24 cellular contexts compared by ENCODE assay signal in genomic region chr7:112965506-112965905, GRCh38.
"Had no signal": no experiment of that assay in that cellular context is flagged by ENCODE, and none has a peak within 500 bp of the region (broad histone marks: within the 10 kb centered on the region; RNA-seq: fewer than 3 reads in every experiment).

No MANE protein-coding gene starts in this region.

- H3K36me3 ChIP-seq: brain microvascular endothelial cell, cardiac muscle cell had no signal

- H3K4me3 ChIP-seq: cardiac muscle cell had no signal

- DNase-seq: activated CD4-positive, alpha-beta T cell treated with anti-CD3 and anti-CD28 coated beads for 4 hours; activated CD8-positive, alpha-beta memory T cell treated with anti-CD3 and anti-CD28 coated beads, Interleukin-2, amount 50 U/mL, for 4 hours; activated CD8-positive, alpha-beta T cell treated with anti-CD3 and anti-CD28 coated beads for 36 hours; activated gamma-delta T cell treated with Interleukin-2 at 50 U/mL for 16 hours; activated naive CD4-positive, alpha-beta T cell treated with anti-CD3 and anti-CD28 coated beads, Interleukin-2, amount 50 U/mL, for 16 hours; activated naive CD8-positive, alpha-beta T cell treated with anti-CD3 and anti-CD28 coated beads, Interleukin-2, amount 10 ng/mL, durations not matched to agents 7 days and 5 days; activated T-cell treated with anti-CD3 and anti-CD28 coated beads, Interleukin-2, amount 50 U/mL, for 72 hours; brain microvascular endothelial cell; Kasumi-1; KBM-7; NCI-H1092; NCI-H1694; NCI-H2029; NCI-H2107; NCI-H2171 treated with DMSO at 0.1 percent for 48 hours; NCI-H345; NCI-H510A; NCI-H526 treated with DMSO at 0.1 percent for 48 hours; PC-3; SHP77 treated with DMSO at 0.1 percent for 48 hours had no signal

- H3K27ac ChIP-seq: brain microvascular endothelial cell, cardiac muscle cell had no signal

- H3K27me3 ChIP-seq: brain microvascular endothelial cell, cardiac muscle cell had no signal

- ATAC-seq: activated CD4-positive, CD25-positive, alpha-beta regulatory T cell treated with anti-CD3 and anti-CD28 coated beads, Interleukin-2, amount 50 U/mL, for 24 hours; activated CD8-positive, alpha-beta T cell treated with anti-CD3 and anti-CD28 coated beads for 36 hours; activated T-cell treated with anti-CD3 and anti-CD28 coated beads, Interleukin-2, amount 50 U/mL, for 72 hours; PC-3 had no signal

- FAIRE-seq: astrocyte, RCC 7860 had no signal
